ENCODE assay signal across 11 cellular contexts in the genomic region with DNA sequence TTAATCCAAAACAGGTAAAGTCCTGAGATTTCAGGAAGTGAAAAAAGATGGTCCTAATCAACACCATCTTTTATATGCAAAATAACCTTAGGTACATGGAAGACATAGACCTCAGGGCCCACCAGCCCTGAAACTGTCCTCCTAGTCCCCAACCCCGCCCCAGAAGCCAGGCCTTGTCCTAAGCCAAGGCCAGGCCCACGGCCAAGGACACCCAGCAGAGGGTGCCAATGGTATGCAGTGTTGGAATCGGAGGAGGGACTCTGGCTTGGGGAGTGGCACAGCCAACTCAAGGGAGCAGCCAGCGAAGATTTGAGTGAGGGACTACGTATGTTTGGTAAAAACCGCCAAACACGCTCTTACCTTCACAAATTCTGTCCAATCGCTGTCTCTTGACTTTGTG.
DNase-seq lines count a peak whose midpoint lies in the region; ATAC-seq, FAIRE-seq and TF ChIP-seq lines count a peak whose summit lies in the region.
"Had no signal": no experiment of that assay in that cellular context is flagged by ENCODE, and none has a peak within 500 bp of the region (broad histone marks: within the 10 kb centered on the region; RNA-seq: fewer than 3 reads in every experiment).

No MANE protein-coding gene starts in this region.

- TF ChIP-seq CTCF in right atrium auricular region (IDR thresholded peaks at IDR 0.05), result peak in 1 of 2 donors; percentile 49
- no peak for TF ChIP-seq CTCF in stomach (IDR thresholded peaks at IDR 0.05)
- TF ChIP-seq CTCF in hepatocyte (IDR thresholded peaks at IDR 0.05; ENCODE audit: poor library complexity), result no peak

- CTCF ChIA-PET in activated CD4-positive, alpha-beta T cell treated with anti-CD3 and anti-CD28 coated beads for 36 hours (lab: Charles Lee), result no interaction called here

- H3K9me3 ChIP-seq in right atrium auricular region, result no peaks in the 10 kb centered on the region
- no peaks in the 10 kb centered on the region for H3K9me3 ChIP-seq in stomach
- H3K9me3 ChIP-seq in hepatocyte (ENCODE audit: low read depth), result no peaks in the 10 kb centered on the region

- intact Hi-C loops in stomach (cut with DNase I; ENCODE audit: low total_unique reads), result no loop called here
- intact Hi-C loops in activated CD4-positive, alpha-beta T cell treated with anti-CD3 and anti-CD28 coated beads for 36 hours (cut with DNase I, micrococcal nuclease), result no loop called here

- H3K36me3 ChIP-seq in right atrium auricular region, result peaks cover 5% of the 10 kb centered on the region
- peaks cover 0 to 23% (median 17%) of the 10 kb centered on the region in 4 donors for H3K36me3 ChIP-seq in stomach
- H3K36me3 ChIP-seq in hepatocyte (replicated peaks; ENCODE audit: insufficient read depth, low read depth), result no peaks in the 10 kb centered on the region

- FAIRE-seq in H54 (lab: Jason Lieb, UNC), result peak; percentile 20

- H3K4me3 Mint-ChIP-seq in activated CD4-positive, alpha-beta T cell treated with anti-CD3 and anti-CD28 coated beads for 36 hours, result no peak overlapping the region

- H3K36me3 Mint-ChIP-seq in activated CD4-positive, alpha-beta T cell treated with anti-CD3 and anti-CD28 coated beads for 36 hours (ENCODE audit: low read depth), result no peaks in the 10 kb centered on the region

- DNase-seq in H54 (ENCODE audit: insufficient read length, low spot score), result peak; percentile 13
- DNase-seq in SW480 (ENCODE audit: low spot score), result peak; percentile 21
- no peak for DNase-seq in right atrium auricular region (ENCODE audit: low spot score)
- peak; percentile 81 for DNase-seq in stomach
- no peak for DNase-seq in RKO (ENCODE audit: low spot score)
- no peak for DNase-seq in activated CD4-positive, alpha-beta T cell treated with anti-CD3 and anti-CD28 coated beads for 36 hours
- no peak for DNase-seq in occipital lobe (lab: John Stamatoyannopoulos, UW)
- no peak for DNase-seq in hepatocyte (ENCODE audit: low spot score)
- DNase-seq: activated CD8-positive, alpha-beta memory T cell treated with anti-CD3 and anti-CD28 coated beads, Interleukin-2, amount 50 U/mL, for 4 hours; KG1; stimulated activated CD4-positive, alpha-beta T cell treated with anti-CD3 and anti-CD28 coated beads, Interleukin-2, amount 100 ng/mL, for 24 hours had no signal

- peak overlapping the region; percentile 3 to 38 for H3K27ac ChIP-seq in right atrium auricular region
- peak overlapping the region in 2 of 5 donors; percentile 26 to 32 for H3K27ac ChIP-seq in stomach
- no peak overlapping the region for H3K27ac ChIP-seq in hepatocyte

- H2AFZ ChIP-seq in hepatocyte, result no peak overlapping the region

- TF ChIP-seq EP300 in stomach (IDR thresholded peaks at IDR 0.05), result no peak

- H3K4me2 ChIP-seq in hepatocyte, result no peak overlapping the region

- WGBS in stomach, 5 donors, result 42 to 51% (median 47%) methylated on average over 8 of the region's 8 CpGs
- WGBS in hepatocyte (ENCODE audit: low lambda C conversion rate, missing lambda C conversion rate), result 89% methylated on average over 8 of the region's 8 CpGs

- H3K27me3 Mint-ChIP-seq in activated CD4-positive, alpha-beta T cell treated with anti-CD3 and anti-CD28 coated beads for 36 hours, result no peaks in the 10 kb centered on the region

- no peak overlapping the region for H3K27ac Mint-ChIP-seq in activated CD4-positive, alpha-beta T cell treated with anti-CD3 and anti-CD28 coated beads for 36 hours

- POLR2A ChIA-PET in activated CD4-positive, alpha-beta T cell treated with anti-CD3 and anti-CD28 coated beads for 36 hours (lab: Charles Lee), result no interaction called here

- peaks cover 88% of the 10 kb centered on the region for H3K79me2 ChIP-seq in hepatocyte

- H3K27me3 ChIP-seq in right atrium auricular region (no peaks in the 10 kb centered on the region), stomach (no peaks in the 10 kb centered on the region), hepatocyte (no peaks in the 10 kb centered on the region)

- H3K4me1 ChIP-seq in right atrium auricular region, result peaks cover 0 to 63% of the 10 kb centered on the region in 2 donors
- H3K4me1 ChIP-seq in stomach, result peaks cover 13 to 91% (median 58%) of the 10 kb centered on the region in 4 donors
- peaks cover 43% of the 10 kb centered on the region for H3K4me1 ChIP-seq in hepatocyte (ENCODE audit: insufficient read depth)

- H4K20me1 ChIP-seq in hepatocyte (ENCODE audit: insufficient read depth, poor library complexity, severe bottlenecking), result peaks cover 50% of the 10 kb centered on the region

- no peak overlapping the region for H3K4me3 ChIP-seq in right atrium auricular region
- no peak overlapping the region for H3K4me3 ChIP-seq in stomach
- H3K4me3 ChIP-seq in hepatocyte, result no peak overlapping the region

- H3K9me3 Mint-ChIP-seq in activated CD4-positive, alpha-beta T cell treated with anti-CD3 and anti-CD28 coated beads for 36 hours (ENCODE audit: low read depth), result no peaks in the 10 kb centered on the region

- TF ChIP-seq POLR2A in H54 (IDR thresholded peaks at IDR 0.05; ENCODE audit: low read depth, low read length) (no peak), stomach (IDR thresholded peaks at IDR 0.05) (no peak)

- no peak for ATAC-seq in activated CD4-positive, alpha-beta T cell treated with anti-CD3 and anti-CD28 coated beads for 36 hours

- H3K9me2 ChIP-seq in hepatocyte (replicated peaks; ENCODE audit: insufficient read depth), result no peaks in the 10 kb centered on the region

- H3K4me1 Mint-ChIP-seq in activated CD4-positive, alpha-beta T cell treated with anti-CD3 and anti-CD28 coated beads for 36 hours, result no peaks in the 10 kb centered on the region

Comparison
In these comparisons a context has a peak if more than half of its experiments do, and no peak if none do; other contexts are left out.
1. DNase-seq: peak in H54 (single experiment), SW480 (single experiment) and stomach (single experiment); none in right atrium auricular region (single experiment), RKO (single experiment), activated CD4-positive, alpha-beta T cell treated with anti-CD3 and anti-CD28 coated beads for 36 hours (single experiment), occipital lobe (single experiment) and hepatocyte (single experiment).